In the genomic region with DNA sequence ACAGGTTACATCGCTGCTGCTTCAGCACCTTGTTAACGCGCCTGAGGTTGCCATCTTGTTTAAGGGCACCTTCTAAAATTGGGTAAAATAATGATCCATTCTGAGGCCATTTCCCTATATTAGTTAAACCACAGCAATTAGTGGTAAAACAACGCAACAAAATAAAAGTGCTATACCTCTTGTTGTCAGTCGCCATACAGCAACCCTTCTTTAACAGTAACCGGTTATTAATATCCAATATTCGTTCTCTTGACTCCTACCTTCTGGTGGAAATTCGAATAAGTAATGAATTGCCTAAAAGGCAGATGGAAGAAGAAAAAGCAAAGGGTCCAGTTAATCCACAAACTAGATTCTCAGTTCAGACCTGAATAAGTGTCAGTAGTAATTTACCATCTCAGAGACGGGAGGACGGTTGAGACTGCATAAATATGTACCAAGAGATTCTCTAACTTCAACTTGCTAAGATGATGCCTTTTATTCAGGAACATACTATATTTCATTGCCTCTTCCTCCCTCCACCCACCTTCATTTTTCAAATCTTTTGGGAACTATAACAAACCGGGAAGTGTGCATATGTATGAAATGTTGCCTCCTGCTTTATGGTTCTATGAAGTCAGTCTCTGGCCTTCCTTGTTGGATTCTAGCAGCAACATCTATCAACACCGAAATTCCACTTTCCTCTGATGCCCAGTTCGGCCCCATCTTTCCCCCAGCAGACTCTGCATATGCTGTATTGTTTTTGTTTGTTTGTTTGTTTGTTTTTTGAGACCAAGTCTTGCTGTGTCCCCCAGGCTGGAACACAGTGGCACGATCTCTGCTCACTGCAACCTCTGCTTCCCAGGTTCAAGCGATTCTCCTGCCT, we compare ENCODE assay signal across 1 cellular context.
TF ChIP-seq lines count a peak whose summit lies in the region.

No MANE protein-coding gene starts in this region.

TF ChIP-seq in HepG2, 621 proteins besides CTCF, POLR2A, EP300 and RAD21 (continued from another document and continues in another):
- TF ChIP-seq ZBTB2 (CRISPR knock-in tag; IDR thresholded peaks at IDR 0.05; ENCODE audit: low read depth) (no peak), SNAPC2 (CRISPR knock-in tag; IDR thresholded peaks at IDR 0.05) (0 out of 2 replicates have a peak, but pooled peaks have one; percentile 22), ZNF24 (IDR thresholded peaks at IDR 0.05) (no peak), SP5 (CRISPR knock-in tag; IDR thresholded peaks at IDR 0.05; ENCODE audit: borderline replicate concordance, low read depth) (no peak), PRPF4 (IDR thresholded peaks at IDR 0.05; ENCODE audit: low read depth, low read length, poor library complexity, severe bottlenecking) (no peak), ATRX (CRISPR knock-in tag; IDR thresholded peaks at IDR 0.05; ENCODE audit: borderline replicate concordance) (0 out of 2 replicates have a peak, but pooled peaks have one; percentile 49), MIER2 (CRISPR knock-in tag; IDR thresholded peaks at IDR 0.05) (no peak), CCDC6 (CRISPR knock-in tag; IDR thresholded peaks at IDR 0.05) (no peak), PPARG (CRISPR knock-in tag; conservative IDR thresholded peaks at IDR 0.05) (no peak), ZNF562 (CRISPR knock-in tag; IDR thresholded peaks at IDR 0.05; ENCODE audit: borderline replicate concordance) (no peak), CREM (IDR thresholded peaks at IDR 0.05) (no peak; the same call in 1 of the 2 replicates), CREM (CRISPR knock-in tag; IDR thresholded peaks at IDR 0.05) (no peak), PTBP1 (IDR thresholded peaks at IDR 0.05; ENCODE audit: low read depth, low read length, poor library complexity, severe bottlenecking) (no peak), FOXC1 (CRISPR knock-in tag; IDR thresholded peaks at IDR 0.05; ENCODE audit: borderline replicate concordance) (no peak), SP140L (CRISPR knock-in tag; IDR thresholded peaks at IDR 0.05; ENCODE audit: borderline replicate concordance) (no peak), PHB2 (IDR thresholded peaks at IDR 0.05; ENCODE audit: partially characterized antibody) (no peak), ZSCAN20 (CRISPR knock-in tag; IDR thresholded peaks at IDR 0.05; ENCODE audit: borderline replicate concordance) (no peak), GLI4 (CRISPR knock-in tag; IDR thresholded peaks at IDR 0.05; ENCODE audit: borderline replicate concordance) (0 out of 2 replicates have a peak, but pooled peaks have one; percentile 29), CSRNP2 (CRISPR knock-in tag; conservative IDR thresholded peaks at IDR 0.05; ENCODE audit: low read depth) (no peak), HHEX (CRISPR knock-in tag; IDR thresholded peaks at IDR 0.05) (peak; percentile 51; the same call in 1 of the 2 replicates), CCAR2 (optimal IDR thresholded peaks at IDR 0.05; ENCODE audit: low read depth, low read length) (no peak), POGZ (CRISPR knock-in tag; IDR thresholded peaks at IDR 0.05) (0 out of 2 replicates have a peak, but pooled peaks have one; percentile 1), ZFP36L2 (CRISPR knock-in tag; IDR thresholded peaks at IDR 0.05) (0 out of 2 replicates have a peak, but pooled peaks have one; percentile 65), TEAD2 (CRISPR knock-in tag; IDR thresholded peaks at IDR 0.05) (no peak), ZNF383 (CRISPR knock-in tag; IDR thresholded peaks at IDR 0.05; ENCODE audit: borderline replicate concordance) (no peak), CHD4 (IDR thresholded peaks at IDR 0.05; ENCODE audit: borderline replicate concordance, low read length) (peak; percentile 82; the same call in 1 of the 2 replicates), GABPA (IDR thresholded peaks at IDR 0.05; ENCODE audit: low read depth, low read length) (no peak), GABPA (CRISPR knock-in tag; IDR thresholded peaks at IDR 0.05; ENCODE audit: low read depth) (no peak), SOX5 (CRISPR knock-in tag; IDR thresholded peaks at IDR 0.05; ENCODE audit: borderline replicate concordance) (no peak), CREB3 (CRISPR knock-in tag; IDR thresholded peaks at IDR 0.05) (no peak), ZNF333 (CRISPR knock-in tag; IDR thresholded peaks at IDR 0.05; ENCODE audit: borderline replicate concordance) (no peak), E2F5 (CRISPR knock-in tag; conservative IDR thresholded peaks at IDR 0.05) (no peak), ZNF598 (CRISPR knock-in tag; IDR thresholded peaks at IDR 0.05; ENCODE audit: borderline replicate concordance) (no peak), MEF2D (CRISPR knock-in tag; IDR thresholded peaks at IDR 0.05) (no peak), MAFG (CRISPR knock-in tag; IDR thresholded peaks at IDR 0.05) (no peak), ZNF891 (CRISPR knock-in tag; IDR thresholded peaks at IDR 0.05) (no peak), MXD3 (CRISPR knock-in tag; IDR thresholded peaks at IDR 0.05) (no peak), ZKSCAN1 (IDR thresholded peaks at IDR 0.05; ENCODE audit: low read length) (no peak), ZFYVE20 (CRISPR knock-in tag; IDR thresholded peaks at IDR 0.05; ENCODE audit: borderline replicate concordance, low read depth) (no peak), RFXANK (CRISPR knock-in tag; IDR thresholded peaks at IDR 0.05) (no peak), ZNF232 (CRISPR knock-in tag; IDR thresholded peaks at IDR 0.05; ENCODE audit: borderline replicate concordance) (0 out of 2 replicates have a peak, but pooled peaks have one; percentile 5), ZNF619 (CRISPR knock-in tag; IDR thresholded peaks at IDR 0.05) (no peak; the same call in 1 of the 2 replicates), ZNF234 (CRISPR knock-in tag; conservative IDR thresholded peaks at IDR 0.05) (no peak), KMT2B (CRISPR knock-in tag; IDR thresholded peaks at IDR 0.05) (no peak), HNF4G (IDR thresholded peaks at IDR 0.05; ENCODE audit: borderline replicate concordance, low read depth, low read length) (no peak), HNF4G (CRISPR knock-in tag; IDR thresholded peaks at IDR 0.05; ENCODE audit: borderline replicate concordance, low read depth) (no peak), ZNF30 (CRISPR knock-in tag; IDR thresholded peaks at IDR 0.05) (no peak), NFKB2 (CRISPR knock-in tag; IDR thresholded peaks at IDR 0.05; ENCODE audit: borderline replicate concordance) (no peak), SNRNP70 (IDR thresholded peaks at IDR 0.05; ENCODE audit: low read depth, low read length) (no peak), RFXAP (CRISPR knock-in tag; IDR thresholded peaks at IDR 0.05; ENCODE audit: borderline replicate concordance) (no peak), ZNF772 (CRISPR knock-in tag; IDR thresholded peaks at IDR 0.05) (no peak; the same call in 1 of the 2 replicates), ZNF124 (CRISPR knock-in tag; IDR thresholded peaks at IDR 0.05) (no peak), CENPT (CRISPR knock-in tag; IDR thresholded peaks at IDR 0.05; ENCODE audit: low read depth) (no peak), ZNF747 (CRISPR knock-in tag; IDR thresholded peaks at IDR 0.05; ENCODE audit: borderline replicate concordance) (no peak), RBFOX2 (IDR thresholded peaks at IDR 0.05; ENCODE audit: low read depth, low read length) (no peak), ZNF768 (CRISPR knock-in tag; IDR thresholded peaks at IDR 0.05) (no peak), DPF2 (CRISPR knock-in tag; IDR thresholded peaks at IDR 0.05; ENCODE audit: borderline replicate concordance, low read depth) (no peak), WIZ (CRISPR knock-in tag; IDR thresholded peaks at IDR 0.05) (0 out of 2 replicates have a peak, but pooled peaks have one; percentile 5), MED13 (CRISPR knock-in tag; IDR thresholded peaks at IDR 0.05) (no peak), XRCC5 (optimal IDR thresholded peaks at IDR 0.05; ENCODE audit: low read length) (no peak)
- TF ChIP-seq, protein P1, sequence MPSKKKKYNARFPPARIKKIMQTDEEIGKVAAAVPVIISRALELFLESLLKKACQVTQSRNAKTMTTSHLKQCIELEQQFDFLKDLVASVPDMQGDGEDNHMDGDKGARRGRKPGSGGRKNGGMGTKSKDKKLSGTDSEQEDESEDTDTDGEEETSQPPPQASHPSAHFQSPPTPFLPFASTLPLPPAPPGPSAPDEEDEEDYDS (CRISPR knock-in tag; IDR thresholded peaks at IDR 0.05) = no peak
- TF ChIP-seq, protein P2, sequence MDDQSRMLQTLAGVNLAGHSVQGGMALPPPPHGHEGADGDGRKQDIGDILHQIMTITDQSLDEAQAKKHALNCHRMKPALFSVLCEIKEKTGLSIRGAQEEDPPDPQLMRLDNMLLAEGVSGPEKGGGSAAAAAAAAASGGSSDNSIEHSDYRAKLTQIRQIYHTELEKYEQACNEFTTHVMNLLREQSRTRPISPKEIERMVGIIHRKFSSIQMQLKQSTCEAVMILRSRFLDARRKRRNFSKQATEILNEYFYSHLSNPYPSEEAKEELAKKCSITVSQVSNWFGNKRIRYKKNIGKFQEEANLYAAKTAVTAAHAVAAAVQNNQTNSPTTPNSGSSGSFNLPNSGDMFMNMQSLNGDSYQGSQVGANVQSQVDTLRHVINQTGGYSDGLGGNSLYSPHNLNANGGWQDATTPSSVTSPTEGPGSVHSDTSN (CRISPR knock-in tag; IDR thresholded peaks at IDR 0.05; ENCODE audit: borderline replicate concordance) = no peak
- TF ChIP-seq, protein P3, sequence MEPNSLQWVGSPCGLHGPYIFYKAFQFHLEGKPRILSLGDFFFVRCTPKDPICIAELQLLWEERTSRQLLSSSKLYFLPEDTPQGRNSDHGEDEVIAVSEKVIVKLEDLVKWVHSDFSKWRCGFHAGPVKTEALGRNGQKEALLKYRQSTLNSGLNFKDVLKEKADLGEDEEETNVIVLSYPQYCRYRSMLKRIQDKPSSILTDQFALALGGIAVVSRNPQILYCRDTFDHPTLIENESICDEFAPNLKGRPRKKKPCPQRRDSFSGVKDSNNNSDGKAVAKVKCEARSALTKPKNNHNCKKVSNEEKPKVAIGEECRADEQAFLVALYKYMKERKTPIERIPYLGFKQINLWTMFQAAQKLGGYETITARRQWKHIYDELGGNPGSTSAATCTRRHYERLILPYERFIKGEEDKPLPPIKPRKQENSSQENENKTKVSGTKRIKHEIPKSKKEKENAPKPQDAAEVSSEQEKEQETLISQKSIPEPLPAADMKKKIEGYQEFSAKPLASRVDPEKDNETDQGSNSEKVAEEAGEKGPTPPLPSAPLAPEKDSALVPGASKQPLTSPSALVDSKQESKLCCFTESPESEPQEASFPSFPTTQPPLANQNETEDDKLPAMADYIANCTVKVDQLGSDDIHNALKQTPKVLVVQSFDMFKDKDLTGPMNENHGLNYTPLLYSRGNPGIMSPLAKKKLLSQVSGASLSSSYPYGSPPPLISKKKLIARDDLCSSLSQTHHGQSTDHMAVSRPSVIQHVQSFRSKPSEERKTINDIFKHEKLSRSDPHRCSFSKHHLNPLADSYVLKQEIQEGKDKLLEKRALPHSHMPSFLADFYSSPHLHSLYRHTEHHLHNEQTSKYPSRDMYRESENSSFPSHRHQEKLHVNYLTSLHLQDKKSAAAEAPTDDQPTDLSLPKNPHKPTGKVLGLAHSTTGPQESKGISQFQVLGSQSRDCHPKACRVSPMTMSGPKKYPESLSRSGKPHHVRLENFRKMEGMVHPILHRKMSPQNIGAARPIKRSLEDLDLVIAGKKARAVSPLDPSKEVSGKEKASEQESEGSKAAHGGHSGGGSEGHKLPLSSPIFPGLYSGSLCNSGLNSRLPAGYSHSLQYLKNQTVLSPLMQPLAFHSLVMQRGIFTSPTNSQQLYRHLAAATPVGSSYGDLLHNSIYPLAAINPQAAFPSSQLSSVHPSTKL (CRISPR knock-in tag; IDR thresholded peaks at IDR 0.05) = peak; percentile 10
- TF ChIP-seq, protein P4, sequence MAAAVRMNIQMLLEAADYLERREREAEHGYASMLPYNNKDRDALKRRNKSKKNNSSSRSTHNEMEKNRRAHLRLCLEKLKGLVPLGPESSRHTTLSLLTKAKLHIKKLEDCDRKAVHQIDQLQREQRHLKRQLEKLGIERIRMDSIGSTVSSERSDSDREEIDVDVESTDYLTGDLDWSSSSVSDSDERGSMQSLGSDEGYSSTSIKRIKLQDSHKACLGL (CRISPR knock-in tag; IDR thresholded peaks at IDR 0.05) = no peak
